Comparison of ENCODE assay signal across 7 cellular contexts in genomic region chr2:195859513-195859912, GRCh38.
"Had no signal": no experiment of that assay in that cellular context is flagged by ENCODE, and none has a peak within 500 bp of the region (broad histone marks: within the 10 kb centered on the region; RNA-seq: fewer than 3 reads in every experiment).

No MANE protein-coding gene starts in this region.

- DNase-seq: H7, HFFc6, KG1 had no signal

- H2AFZ ChIP-seq: GM23338 had no signal

- H3K4me1 ChIP-seq: HAP-1 had no signal

- ATAC-seq: GM23338, HCT116 had no signal

- H3K27ac ChIP-seq: HL-60 had no signal

- H3K4me3 ChIP-seq: GM23338, HAP-1 had no signal

- H3K9me3 ChIP-seq: HAP-1 had no signal

- H3K4me2 ChIP-seq: GM23338 had no signal

- H3K36me3 ChIP-seq: HAP-1 had no signal
